ENCODE assay signal across 27 cellular contexts in genomic region chr5:120012441-120012840, GRCh38.
A peak's percentile ranks its signal among the peaks of the same experiment; 100 is the strongest.
DNase-seq lines count a peak whose midpoint lies in the region; ATAC-seq and FAIRE-seq lines count a peak whose summit lies in the region.
"Had no signal": no experiment of that assay in that cellular context is flagged by ENCODE, and none has a peak within 500 bp of the region (broad histone marks: within the 10 kb centered on the region; RNA-seq: fewer than 3 reads in every experiment).

No MANE protein-coding gene starts in this region.

- FAIRE-seq in endometrium (lab: Jason Lieb, UNC) = peak; percentile 82
- FAIRE-seq: A204.1, A549, D721Med had no signal

- DNase-seq in fibroblast of peridontal ligament (ENCODE audit: extremely low read depth) (peak; percentile 30), left lobe of liver (ENCODE audit: low spot score) (no peak)
- DNase-seq in activated CD4-positive, CD25-positive, alpha-beta regulatory T cell treated with anti-CD3 and anti-CD28 coated beads, Interleukin-2, amount 50 U/mL, for 72 hours = no peak
- DNase-seq: 8988T; ACHN; AML-193; BE2C; C1 segment of cervical spinal cord; Caco-2; Calu3; CD4-positive, alpha-beta memory T cell; CD4-positive, alpha-beta T cell; CD4-positive, CD25-positive, alpha-beta regulatory T cell; CD8-positive, alpha-beta memory T cell; CD8-positive, alpha-beta T cell; COR-L47; DMS 273 treated with DMSO at 0.1 percent for 48 hours; DMS153; DMS53; DMS79; DMS79 treated with DMSO at 0.1 percent for 48 hours; DND-41; EL had no signal

- no peak for ATAC-seq in left lobe of liver
- ATAC-seq: A549; CD8-positive, alpha-beta T cell had no signal
